ENCODE assay signal across 22 cellular contexts in genomic region chr2:99654419-99654818, GRCh38.
"Had no signal": no experiment of that assay in that cellular context is flagged by ENCODE, and none has a peak within 500 bp of the region (broad histone marks: within the 10 kb centered on the region; RNA-seq: fewer than 3 reads in every experiment).

No MANE protein-coding gene starts in this region.

- H3K4me3 ChIP-seq: breast epithelium, lung, tibial artery had no signal

- H3K27me3 Mint-ChIP-seq: activated CD4-positive, alpha-beta T cell treated with anti-CD3 and anti-CD28 coated beads, Interleukin-2, amount 10 ng/mL, durations not matched to agents 7 days and 5 days; activated T-cell treated with anti-CD3 and anti-CD28 coated beads, Interleukin-2, amount 50 U/mL, for 24 hours had no signal

- H3K9me3 Mint-ChIP-seq: activated CD4-positive, alpha-beta T cell treated with anti-CD3 and anti-CD28 coated beads, Interleukin-2, amount 10 ng/mL, durations not matched to agents 7 days and 5 days; activated T-cell treated with anti-CD3 and anti-CD28 coated beads, Interleukin-2, amount 50 U/mL, for 24 hours; activated T-helper 2 cell treated with anti-CD3 and anti-CD28 coated beads, Interferon-gamma antibody, Interleukin-2, Interleukin-4, amounts not matched to agents 10 μg/mL and 5 μg/mL and 100 μg/mL, durations not matched to agents 14 hours and 24 hours and 36 hours had no signal

- H3K27ac Mint-ChIP-seq: activated CD4-positive, alpha-beta T cell treated with anti-CD3 and anti-CD28 coated beads, Interleukin-2, amount 10 ng/mL, durations not matched to agents 7 days and 5 days; activated CD8-positive, alpha-beta T cell treated with anti-CD3 and anti-CD28 coated beads, Interleukin-2, amount 10 ng/mL, durations not matched to agents 7 days and 5 days; activated T-cell treated with anti-CD3 and anti-CD28 coated beads, Interleukin-2, amount 50 U/mL, for 24 hours; activated T-helper 2 cell treated with anti-CD3 and anti-CD28 coated beads, Interferon-gamma antibody, Interleukin-2, Interleukin-4, amounts not matched to agents 10 μg/mL and 5 μg/mL and 100 μg/mL, durations not matched to agents 14 hours and 24 hours and 36 hours had no signal

- DNase-seq: activated CD4-positive, alpha-beta T cell treated with anti-CD3 and anti-CD28 coated beads, Interleukin-2, amount 10 ng/mL, durations not matched to agents 7 days and 5 days; activated CD8-positive, alpha-beta T cell treated with anti-CD3 and anti-CD28 coated beads, Interleukin-2, amount 10 ng/mL, durations not matched to agents 7 days and 5 days; activated naive CD4-positive, alpha-beta T cell treated with Interleukin-2 at 50 U/mL for 16 hours; activated T-cell treated with anti-CD3 and anti-CD28 coated beads, Interleukin-2, amount 50 U/mL, for 24 hours; anterior cingulate cortex; cortex of kidney; effector CD8-positive, alpha-beta T cell; foreskin melanocyte; glutamatergic neuron; hippocampal formation; kidney; midbrain; nephron progenitor cell; nucleus accumbens; stimulated activated CD8-positive, alpha-beta memory T cell treated with anti-CD3 and anti-CD28 coated beads, Interleukin-4, amount 100 ng/mL, for 48 hours; stimulated activated naive CD4-positive, alpha-beta T cell treated with Interleukin-2 at 50 U/mL for 16 hours; substantia nigra; tibial artery had no signal

- H3K4me3 Mint-ChIP-seq: activated CD4-positive, alpha-beta T cell treated with anti-CD3 and anti-CD28 coated beads, Interleukin-2, amount 10 ng/mL, durations not matched to agents 7 days and 5 days; activated CD8-positive, alpha-beta T cell treated with anti-CD3 and anti-CD28 coated beads, Interleukin-2, amount 10 ng/mL, durations not matched to agents 7 days and 5 days; activated T-cell treated with anti-CD3 and anti-CD28 coated beads, Interleukin-2, amount 50 U/mL, for 24 hours; nephron progenitor cell had no signal

- ATAC-seq: activated CD8-positive, alpha-beta T cell treated with anti-CD3 and anti-CD28 coated beads, Interleukin-2, amount 10 ng/mL, durations not matched to agents 7 days and 5 days; left lobe of liver had no signal

- H3K4me1 Mint-ChIP-seq: activated CD4-positive, alpha-beta T cell treated with anti-CD3 and anti-CD28 coated beads, Interleukin-2, amount 10 ng/mL, durations not matched to agents 7 days and 5 days had no signal
